ENCODE assay signal across 23 cellular contexts in the genomic region with DNA sequence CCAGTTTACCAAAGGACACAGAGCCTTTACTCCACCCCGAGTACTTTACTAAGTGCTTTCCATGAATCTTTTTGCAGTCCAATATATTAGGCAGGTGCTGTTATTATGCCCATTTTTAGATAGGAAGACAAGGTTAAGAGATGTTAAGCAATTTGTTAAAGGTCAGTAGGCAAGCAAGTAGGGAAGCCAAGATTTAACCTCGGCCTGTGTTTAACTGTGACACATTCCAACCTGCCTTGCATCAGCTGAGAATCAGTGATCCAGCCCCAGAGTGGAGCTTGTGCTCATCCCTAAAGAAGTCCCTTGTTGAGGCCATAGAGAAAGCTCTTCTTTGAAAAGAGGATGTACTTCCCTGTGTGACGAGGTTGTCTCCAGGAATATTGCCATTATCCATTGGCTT. TPM values are rescaled to one million over a fixed set of nuclear protein-coding genes. Genes with fewer than 3 reads are reported as not detected.
DNase-seq lines count a peak whose midpoint lies in the region; ATAC-seq, FAIRE-seq and TF ChIP-seq lines count a peak whose summit lies in the region.
"Had no signal": no experiment of that assay in that cellular context is flagged by ENCODE, and none has a peak within 500 bp of the region (broad histone marks: within the 10 kb centered on the region; RNA-seq: fewer than 3 reads in every experiment).

No MANE protein-coding gene starts in this region.

- in situ Hi-C loops in HepG2 (cut with HindIII; ENCODE audit: extremely low pct_ligation_motif_present, low pct_unique_long_range_greater_than_20kb), result no loop called here

- TF ChIP-seq RAD21 in HepG2 (CRISPR knock-in tag; IDR thresholded peaks at IDR 0.05), result no peak

- no peak for TF ChIP-seq CTCF in right lobe of liver (IDR thresholded peaks at IDR 0.05)
- no peak for TF ChIP-seq CTCF in HepG2 (CRISPR knock-in tag; IDR thresholded peaks at IDR 0.05)
- no peak for TF ChIP-seq CTCF in bronchial epithelial cell (IDR thresholded peaks at IDR 0.05; ENCODE audit: insufficient read depth, low read length, severe bottlenecking)
- no peak for TF ChIP-seq CTCF in GM23338 (conservative IDR thresholded peaks at IDR 0.05; ENCODE audit: low read depth in 2 of 2)

- no peaks in the 10 kb centered on the region for H3F3A ChIP-seq in GM23338 (replicated peaks; ENCODE audit: low read depth)

- no peak for DNase-seq in right lobe of liver
- DNase-seq in HepG2 (ENCODE audit: low spot score), result no peak
- DNase-seq in bronchial epithelial cell (ENCODE audit: low read depth), result no peak
- no peak for DNase-seq in left lobe of liver (ENCODE audit: low spot score)
- no peak for DNase-seq in urothelium cell line (ENCODE audit: low spot score)
- DNase-seq in HK-2 (ENCODE audit: unreplicated experiment), result no peak
- no peak for DNase-seq in GM23338 (ENCODE audit: low spot score)
- DNase-seq: AML-193; Caco-2; Calu3; CD4-positive, alpha-beta T cell; CD8-positive, alpha-beta T cell; DMS79 treated with DMSO at 0.1 percent for 48 hours; GF-D8 had no signal

- H3K9me3 Mint-ChIP-seq in GM23338, result no peaks in the 10 kb centered on the region
- H3K9me3 Mint-ChIP-seq: CD4-positive, alpha-beta T cell; CD8-positive, alpha-beta T cell had no signal

- H3K4me3 Mint-ChIP-seq in GM23338, result no peak overlapping the region
- H3K4me3 Mint-ChIP-seq: B cell; CD4-positive, alpha-beta T cell; CD8-positive, alpha-beta T cell had no signal

- H3K36me3 Mint-ChIP-seq in GM23338 (ENCODE audit: low read depth), result no peaks in the 10 kb centered on the region
- H3K36me3 Mint-ChIP-seq: CD8-positive, alpha-beta T cell had no signal

- H3K27ac Mint-ChIP-seq in GM23338, result no peak overlapping the region
- H3K27ac Mint-ChIP-seq: B cell; CD4-positive, alpha-beta T cell; CD8-positive, alpha-beta T cell had no signal

- H2AFZ ChIP-seq in HepG2 (ENCODE audit: low read length) (no peak overlapping the region), GM23338 (no peak overlapping the region)

- no peaks in the 10 kb centered on the region for H3K9me2 ChIP-seq in GM23338 (ENCODE audit: insufficient read depth)

- H3K27ac ChIP-seq in right lobe of liver, result no peak overlapping the region
- H3K27ac ChIP-seq in HepG2 (ENCODE audit: extremely low read length, insufficient read depth, low read length), result no peak overlapping the region
- H3K27ac ChIP-seq in GM23338 (ENCODE audit: low read depth), result no peak overlapping the region
- H3K27ac ChIP-seq: 22Rv1; A549; BLaER1 treated with 17β-estradiol and CSF1 and Interleukin-3, amounts not matched to agents 10 nM and 100 nM; C4-2B had no signal

- ATAC-seq in right lobe of liver, result peak in 3 of 4 donors; percentile 27 to 71 (median 71)
- no peak for ATAC-seq in HepG2
- peak; percentile 90 for ATAC-seq in left lobe of liver
- no peak for ATAC-seq in GM18861 (IDR thresholded peaks at IDR 0.05; ENCODE audit: unreplicated experiment)
- ATAC-seq in GM23338, result no peak
- ATAC-seq: A549; CD8-positive, alpha-beta T cell had no signal

- H3K4me3 ChIP-seq in right lobe of liver, result no peak overlapping the region
- no peak overlapping the region for H3K4me3 ChIP-seq in HepG2 (replicated peaks in 1 of 3; ENCODE audit: insufficient read depth in 1 of 3, low read depth in 2 of 3, low read length in 3 of 3)
- no peak overlapping the region for H3K4me3 ChIP-seq in bronchial epithelial cell (ENCODE audit: low read depth, low read length)
- H3K4me3 ChIP-seq in GM23338, result no peak overlapping the region
- H3K4me3 ChIP-seq: A549; BLaER1 treated with 17β-estradiol and CSF1 and Interleukin-3, amounts not matched to agents 10 nM and 100 nM had no signal

- H3K27me3 Mint-ChIP-seq in GM23338 (ENCODE audit: insufficient read depth, low read depth, poor library complexity), result peaks cover 5% of the 10 kb centered on the region
- H3K27me3 Mint-ChIP-seq: B cell; CD4-positive, alpha-beta T cell had no signal

- H3K9ac ChIP-seq in HepG2 (ENCODE audit: insufficient read depth, low read depth, low read length), result no peak overlapping the region
- H3K9ac ChIP-seq: BLaER1 treated with 17β-estradiol and CSF1 and Interleukin-3, amounts not matched to agents 10 nM and 100 nM had no signal

- no peak overlapping the region for H3K4me2 ChIP-seq in HepG2 (ENCODE audit: low read depth, low read length)
- no peak overlapping the region for H3K4me2 ChIP-seq in GM23338
- H3K4me2 ChIP-seq: A549; BLaER1 treated with 17β-estradiol and CSF1 and Interleukin-3, amounts not matched to agents 10 nM and 100 nM had no signal

- 50% methylated on average over 2 of the region's 3 CpGs for WGBS in right lobe of liver (ENCODE audit: insufficient coverage, low coverage, low lambda C conversion rate, missing lambda C conversion rate)
- 55% methylated on average over 3 of the region's 3 CpGs for WGBS in HepG2 (ENCODE audit: low lambda C conversion rate)

- H3K4me1 ChIP-seq in right lobe of liver (no peaks in the 10 kb centered on the region), HepG2 (ENCODE audit: insufficient read depth, low read length) (no peaks in the 10 kb centered on the region), GM23338 (ENCODE audit: insufficient read depth) (no peaks in the 10 kb centered on the region)
- H3K4me1 ChIP-seq: A549; BLaER1 treated with 17β-estradiol and CSF1 and Interleukin-3, amounts not matched to agents 10 nM and 100 nM; Caco-2 had no signal

- TF ChIP-seq EP300 in HepG2 (IDR thresholded peaks at IDR 0.05; ENCODE audit: low read depth in 2 of 2, low read length in 2 of 2) (no peak), HepG2 (CRISPR knock-in tag; IDR thresholded peaks at IDR 0.05; ENCODE audit: borderline replicate concordance) (no peak)

- no peak for FAIRE-seq in HepG2 (lab: Jason Lieb, UNC)
- FAIRE-seq in bronchial epithelial cell (lab: Jason Lieb, UNC), result peak; percentile 62
- peak; percentile 9 for FAIRE-seq in urothelium cell line (lab: Jason Lieb, UNC)
- FAIRE-seq: A549, D721Med, G401.6, GM12891 had no signal

- CTCF ChIA-PET in HepG2 (lab: Yijun Ruan, JAX; ENCODE audit: low intra/inter-chr PET ratio, low total read pairs), result no interaction called here

- POLR2A ChIA-PET in HepG2 (lab: Yijun Ruan, JAX), result no interaction called here

- intact Hi-C loops in right lobe of liver (cut with DNase I), result loop anchor here in 1 of 2 donors (10.0 kb wide), 1 partner anchor 365 kb away; no protein-coding TSS in a partner anchor
- intact Hi-C loops in HepG2 (cut with micrococcal nuclease; ENCODE audit: unreplicated experiment), result no loop called here

- H3K27me3 ChIP-seq in right lobe of liver, result no peaks in the 10 kb centered on the region
- H3K27me3 ChIP-seq in HepG2 (ENCODE audit: control insufficient read depth in 1 of 2, insufficient read depth in 2 of 2, low read length in 2 of 2), result no peaks in the 10 kb centered on the region
- H3K27me3 ChIP-seq in bronchial epithelial cell (ENCODE audit: control insufficient read depth, insufficient read depth, low read length), result no peaks in the 10 kb centered on the region
- H3K27me3 ChIP-seq in GM23338 (ENCODE audit: insufficient read depth), result no peaks in the 10 kb centered on the region
- H3K27me3 ChIP-seq: BLaER1 treated with 17β-estradiol and CSF1 and Interleukin-3, amounts not matched to agents 10 nM and 100 nM had no signal

- H3K79me2 ChIP-seq in HepG2 (ENCODE audit: insufficient read depth, low read length) (no peaks in the 10 kb centered on the region), GM23338 (replicated peaks; ENCODE audit: insufficient read depth) (no peaks in the 10 kb centered on the region)

- H3K9me3 ChIP-seq in right lobe of liver (no peaks in the 10 kb centered on the region), HepG2 (ENCODE audit: low read length) (no peaks in the 10 kb centered on the region)
- H3K9me3 ChIP-seq: A549; BLaER1 treated with 17β-estradiol and CSF1 and Interleukin-3, amounts not matched to agents 10 nM and 100 nM; Caco-2 had no signal

- BruUV-seq in HepG2 (replicated peaks; lab: Mats Ljungman, UMichigan), result no TSS peak

- H3K4me1 Mint-ChIP-seq in GM23338, result no peaks in the 10 kb centered on the region
- H3K4me1 Mint-ChIP-seq: B cell had no signal

- no peaks in the 10 kb centered on the region for H4K20me1 ChIP-seq in HepG2 (ENCODE audit: insufficient read depth, low read length)
- H4K20me1 ChIP-seq in GM23338 (replicated peaks; ENCODE audit: insufficient read depth), result no peaks in the 10 kb centered on the region
- H4K20me1 ChIP-seq: BLaER1 treated with 17β-estradiol and CSF1 and Interleukin-3, amounts not matched to agents 10 nM and 100 nM had no signal

- no peaks in the 10 kb centered on the region for H3K36me3 ChIP-seq in right lobe of liver
- H3K36me3 ChIP-seq in HepG2 (replicated peaks in 1 of 2; ENCODE audit: control insufficient read depth in 1 of 2, insufficient read depth in 2 of 2, low read length in 2 of 2), result no peaks in the 10 kb centered on the region
- no peaks in the 10 kb centered on the region for H3K36me3 ChIP-seq in bronchial epithelial cell (ENCODE audit: control insufficient read depth, insufficient read depth, low read length)
- H3K36me3 ChIP-seq in GM23338 (ENCODE audit: insufficient read depth), result no peaks in the 10 kb centered on the region

- TF ChIP-seq POLR2A in right lobe of liver (IDR thresholded peaks at IDR 0.05), result no peak
- no peak for TF ChIP-seq POLR2A in HepG2 (IDR thresholded peaks at IDR 0.05; ENCODE audit: insufficient read depth in 1 of 2, low read depth in 2 of 2, low read length in 2 of 2)

RNA-seq across cellular contexts. Expression of a gene that starts 51.3 kb away (rescaled TPM):
- total RNA-seq in right lobe of liver (1 to 10 TPM; 1.4 to 3.0 (median 2.3) TPM), HepG2 (2016; rRNA removed; fragmentation: Illumina TruSeq; extraction: Trizol) (3.3 and 6.6 TPM in 2 replicates), bronchial epithelial cell (1.8 and 2.1 TPM in 2 replicates), left lobe of liver (2.3 TPM)
- total RNA-seq in HepG2 (2016; cell fraction: cytosol; rRNA removed; fragmentation: Illumina TruSeq; extraction: Trizol; ENCODE audit: low read depth), result 9.3 and 10.8 TPM in 2 replicates
- 5.7 and 8.0 TPM in 2 replicates for total RNA-seq in HepG2 (2016; cell fraction: insoluble cytoplasmic fraction; rRNA removed; fragmentation: Illumina TruSeq; extraction: Trizol)
- total RNA-seq in HepG2 (2016; cell fraction: membrane; rRNA removed; fragmentation: Illumina TruSeq; extraction: Trizol), result 11.0 and 12.6 TPM in 2 replicates
- total RNA-seq in HepG2 (2016; cell fraction: nucleus; rRNA removed; fragmentation: Illumina TruSeq; extraction: Trizol), result 7.4 and 9.6 TPM in 2 replicates
- polyA plus RNA-seq in HepG2 (2011; rRNA removed) (2.1 and 2.2 TPM in 2 replicates), GM23338 (2016; fragmentation: Nextera tagmentation; extraction: Ambion mirVana) (5.9 and 7.8 TPM in 2 replicates)
- polyA plus RNA-seq in HepG2 (2011; cell fraction: cytosol; rRNA removed), result 2.0 and 3.5 TPM in 2 replicates
- 2.5 and 4.0 TPM in 2 replicates for polyA plus RNA-seq in HepG2 (2011; cell fraction: nucleus; rRNA removed)
- polyA plus RNA-seq in HepG2 (2012), result 3.3 and 7.5 TPM in 2 replicates
- 16.3 and 18.5 TPM in 2 replicates for polyA plus RNA-seq in HepG2 (2016; cell fraction: cytosol; fragmentation: Illumina TruSeq; extraction: Trizol; ENCODE audit: low read depth)
- polyA plus RNA-seq in HepG2 (2016; cell fraction: insoluble cytoplasmic fraction; fragmentation: Illumina TruSeq; extraction: Trizol; ENCODE audit: low read depth), result 4.1 and 6.7 TPM in 2 replicates
- 12.1 and 12.7 TPM in 2 replicates for polyA plus RNA-seq in HepG2 (2016; cell fraction: membrane; fragmentation: Illumina TruSeq; extraction: Trizol; ENCODE audit: low read depth)
- 8.7 and 10.8 TPM in 2 replicates for polyA plus RNA-seq in HepG2 (2016; cell fraction: nucleus; fragmentation: Illumina TruSeq; extraction: Trizol; ENCODE audit: insufficient read depth, low read depth)
- 2.5 and 4.0 TPM in 2 replicates for polyA minus RNA-seq in HepG2 (2011; rRNA and poly(A)+ RNA removed; ENCODE audit: low replicate concordance)
- polyA minus RNA-seq in HepG2 (2011; cell fraction: cytosol; rRNA and poly(A)+ RNA removed), result 1.6 and 2.4 TPM in 2 replicates
- polyA minus RNA-seq in HepG2 (2011; cell fraction: nucleus; rRNA and poly(A)+ RNA removed), result 10.1 and 14.8 TPM in 2 replicates
- total RNA-seq in GM23338 (2014; rRNA removed; shearing (Covaris generic)), result 1.8 and 2.8 TPM in 2 replicates

Comparison
In these comparisons a context has a peak if more than half of its experiments do, and no peak if none do; other contexts are left out.
1. ATAC-seq: peak in right lobe of liver (3 of 4) and left lobe of liver (single experiment); none in HepG2 (single experiment), GM18861 (single experiment) and GM23338 (single experiment).